In the genomic region with DNA sequence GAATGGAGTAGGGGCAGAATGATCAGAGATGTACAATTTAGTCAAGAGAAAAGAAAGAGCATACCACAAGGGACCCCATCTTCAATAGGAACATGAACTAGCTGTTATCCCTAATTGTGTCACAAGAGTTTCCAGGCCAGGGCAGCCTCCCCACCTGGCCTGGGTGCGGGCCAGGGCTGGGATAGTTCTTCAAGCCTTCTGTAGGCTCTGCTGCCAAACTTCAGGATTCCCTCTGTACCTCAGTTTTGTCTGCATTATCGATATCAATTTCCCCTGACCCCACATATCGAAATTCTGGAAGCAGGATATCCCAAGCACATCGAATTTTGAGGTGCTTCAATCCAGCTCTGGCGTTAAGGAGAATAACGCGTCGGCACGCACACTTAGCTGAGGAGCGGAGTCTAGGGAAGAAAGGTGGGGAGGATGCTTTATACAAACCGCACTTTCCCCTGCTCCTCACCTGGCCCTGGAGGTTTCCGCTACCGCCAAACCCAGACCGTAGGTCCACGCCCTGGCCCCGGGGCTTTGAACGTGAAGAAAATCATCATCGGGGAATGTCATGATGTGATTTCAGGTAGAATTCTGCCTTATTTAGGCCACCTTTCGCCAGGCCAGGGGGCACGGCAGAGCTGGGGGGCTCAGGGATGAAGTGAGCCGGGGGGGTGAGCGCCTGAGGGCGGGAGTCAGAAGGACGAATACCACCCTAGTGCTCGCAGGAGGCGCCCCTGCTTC, we compare ENCODE assay signal across 1 cellular context.
TF ChIP-seq lines count a peak whose summit lies in the region.

No MANE protein-coding gene starts in this region.

TF ChIP-seq in GM23338, 12 proteins besides CTCF, POLR2A, EP300 and RAD21 (continued from another document):
- TF ChIP-seq, protein P1, sequence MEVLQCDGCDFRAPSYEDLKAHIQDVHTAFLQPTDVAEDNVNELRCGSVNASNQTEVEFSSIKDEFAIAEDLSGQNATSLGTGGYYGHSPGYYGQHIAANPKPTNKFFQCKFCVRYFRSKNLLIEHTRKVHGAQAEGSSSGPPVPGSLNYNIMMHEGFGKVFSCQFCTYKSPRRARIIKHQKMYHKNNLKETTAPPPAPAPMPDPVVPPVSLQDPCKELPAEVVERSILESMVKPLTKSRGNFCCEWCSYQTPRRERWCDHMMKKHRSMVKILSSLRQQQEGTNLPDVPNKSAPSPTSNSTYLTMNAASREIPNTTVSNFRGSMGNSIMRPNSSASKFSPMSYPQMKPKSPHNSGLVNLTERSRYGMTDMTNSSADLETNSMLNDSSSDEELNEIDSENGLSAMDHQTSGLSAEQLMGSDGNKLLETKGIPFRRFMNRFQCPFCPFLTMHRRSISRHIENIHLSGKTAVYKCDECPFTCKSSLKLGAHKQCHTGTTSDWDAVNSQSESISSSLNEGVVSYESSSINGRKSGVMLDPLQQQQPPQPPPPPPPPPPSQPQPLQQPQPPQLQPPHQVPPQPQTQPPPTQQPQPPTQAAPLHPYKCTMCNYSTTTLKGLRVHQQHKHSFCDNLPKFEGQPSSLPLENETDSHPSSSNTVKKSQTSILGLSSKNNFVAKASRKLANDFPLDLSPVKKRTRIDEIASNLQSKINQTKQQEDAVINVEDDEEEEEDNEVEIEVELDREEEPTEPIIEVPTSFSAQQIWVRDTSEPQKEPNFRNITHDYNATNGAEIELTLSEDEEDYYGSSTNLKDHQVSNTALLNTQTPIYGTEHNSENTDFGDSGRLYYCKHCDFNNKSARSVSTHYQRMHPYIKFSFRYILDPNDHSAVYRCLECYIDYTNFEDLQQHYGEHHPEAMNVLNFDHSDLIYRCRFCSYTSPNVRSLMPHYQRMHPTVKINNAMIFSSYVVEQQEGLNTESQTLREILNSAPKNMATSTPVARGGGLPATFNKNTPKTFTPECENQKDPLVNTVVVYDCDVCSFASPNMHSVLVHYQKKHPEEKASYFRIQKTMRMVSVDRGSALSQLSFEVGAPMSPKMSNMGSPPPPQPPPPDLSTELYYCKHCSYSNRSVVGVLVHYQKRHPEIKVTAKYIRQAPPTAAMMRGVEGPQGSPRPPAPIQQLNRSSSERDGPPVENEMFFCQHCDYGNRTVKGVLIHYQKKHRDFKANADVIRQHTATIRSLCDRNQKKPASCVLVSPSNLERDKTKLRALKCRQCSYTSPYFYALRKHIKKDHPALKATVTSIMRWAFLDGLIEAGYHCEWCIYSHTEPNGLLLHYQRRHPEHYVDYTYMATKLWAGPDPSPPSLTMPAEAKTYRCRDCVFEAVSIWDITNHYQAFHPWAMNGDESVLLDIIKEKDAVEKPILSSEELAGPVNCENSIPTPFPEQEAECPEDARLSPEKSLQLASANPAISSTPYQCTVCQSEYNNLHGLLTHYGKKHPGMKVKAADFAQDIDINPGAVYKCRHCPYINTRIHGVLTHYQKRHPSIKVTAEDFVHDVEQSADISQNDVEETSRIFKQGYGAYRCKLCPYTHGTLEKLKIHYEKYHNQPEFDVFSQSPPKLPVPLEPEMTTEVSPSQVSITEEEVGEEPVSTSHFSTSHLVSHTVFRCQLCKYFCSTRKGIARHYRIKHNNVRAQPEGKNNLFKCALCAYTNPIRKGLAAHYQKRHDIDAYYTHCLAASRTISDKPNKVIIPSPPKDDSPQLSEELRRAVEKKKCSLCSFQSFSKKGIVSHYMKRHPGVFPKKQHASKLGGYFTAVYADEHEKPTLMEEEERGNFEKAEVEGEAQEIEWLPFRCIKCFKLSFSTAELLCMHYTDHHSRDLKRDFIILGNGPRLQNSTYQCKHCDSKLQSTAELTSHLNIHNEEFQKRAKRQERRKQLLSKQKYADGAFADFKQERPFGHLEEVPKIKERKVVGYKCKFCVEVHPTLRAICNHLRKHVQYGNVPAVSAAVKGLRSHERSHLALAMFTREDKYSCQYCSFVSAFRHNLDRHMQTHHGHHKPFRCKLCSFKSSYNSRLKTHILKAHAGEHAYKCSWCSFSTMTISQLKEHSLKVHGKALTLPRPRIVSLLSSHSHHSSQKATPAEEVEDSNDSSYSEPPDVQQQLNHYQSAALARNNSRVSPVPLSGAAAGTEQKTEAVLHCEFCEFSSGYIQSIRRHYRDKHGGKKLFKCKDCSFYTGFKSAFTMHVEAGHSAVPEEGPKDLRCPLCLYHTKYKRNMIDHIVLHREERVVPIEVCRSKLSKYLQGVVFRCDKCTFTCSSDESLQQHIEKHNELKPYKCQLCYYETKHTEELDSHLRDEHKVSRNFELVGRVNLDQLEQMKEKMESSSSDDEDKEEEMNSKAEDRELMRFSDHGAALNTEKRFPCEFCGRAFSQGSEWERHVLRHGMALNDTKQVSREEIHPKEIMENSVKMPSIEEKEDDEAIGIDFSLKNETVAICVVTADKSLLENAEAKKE (CRISPR knock-in tag; IDR thresholded peaks at IDR 0.05): no peak
